In the genomic region with DNA sequence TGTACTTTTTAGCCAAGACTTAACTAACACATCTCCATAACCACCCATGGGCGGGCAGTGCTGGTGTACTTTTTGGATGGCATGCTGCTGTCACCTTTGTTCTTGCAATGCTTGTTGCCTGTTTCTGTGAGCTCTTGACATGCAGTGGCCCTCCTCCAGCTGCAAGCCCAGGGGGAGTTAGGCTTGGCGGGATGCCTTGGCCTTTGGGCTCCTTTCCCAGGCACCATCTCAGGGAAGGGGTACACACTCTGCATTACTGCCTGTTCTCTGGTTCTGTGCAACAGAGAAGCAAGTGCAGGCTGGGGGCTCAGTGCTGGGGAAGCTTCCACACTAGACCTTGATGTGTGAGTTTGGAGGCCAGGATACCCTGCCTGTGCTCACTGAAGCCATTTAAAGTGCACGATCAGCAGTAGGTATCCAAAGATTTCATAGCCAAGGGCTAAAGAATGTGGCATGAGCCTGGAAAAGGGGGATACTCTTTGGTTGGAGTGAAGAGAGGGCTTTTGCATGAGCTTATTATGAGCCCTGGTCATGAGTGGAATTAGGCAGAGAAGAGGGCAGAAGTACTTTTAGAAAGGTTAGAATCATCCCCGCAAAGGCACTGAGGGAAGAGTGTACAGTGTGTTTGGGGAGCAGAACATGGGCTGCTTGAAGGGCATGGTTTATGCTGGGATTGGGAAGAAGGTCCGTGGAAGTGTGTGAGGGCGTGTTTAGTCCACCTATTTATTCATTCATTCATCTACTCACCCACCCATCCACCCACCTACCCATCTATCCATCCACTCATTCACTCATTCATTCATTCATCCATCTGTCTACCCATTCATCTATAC, we compare ENCODE assay signal across 16 cellular contexts.
"Had no signal": no experiment of that assay in that cellular context is flagged by ENCODE, and none has a peak within 500 bp of the region (broad histone marks: within the 10 kb centered on the region; RNA-seq: fewer than 3 reads in every experiment).

No MANE protein-coding gene starts in this region.

- H3K4me3 Mint-ChIP-seq: activated CD4-positive, alpha-beta T cell treated with anti-CD3 and anti-CD28 coated beads for 36 hours; activated CD8-positive, alpha-beta T cell treated with anti-CD3 and anti-CD28 coated beads for 36 hours; activated naive CD8-positive, alpha-beta T cell treated with anti-CD3 and anti-CD28 coated beads, Interleukin-2, amount 50 U/mL, for 24 hours; endodermal cell; immature natural killer cell; naive B cell had no signal

- H3K9me3 ChIP-seq: lower lobe of right lung, prostate gland, SJCRH30, tibial artery had no signal

- H3K27ac ChIP-seq: lower lobe of right lung, prostate gland, SJCRH30, tibial artery, VCaP had no signal

- H3K36me3 ChIP-seq: lower lobe of right lung, prostate gland, tibial artery had no signal

- H3K27me3 Mint-ChIP-seq: activated CD4-positive, alpha-beta T cell treated with anti-CD3 and anti-CD28 coated beads for 36 hours; activated CD8-positive, alpha-beta T cell treated with anti-CD3 and anti-CD28 coated beads for 36 hours; activated naive CD8-positive, alpha-beta T cell treated with anti-CD3 and anti-CD28 coated beads, Interleukin-2, amount 50 U/mL, for 24 hours; naive B cell had no signal

- H3K27ac Mint-ChIP-seq: activated CD4-positive, alpha-beta T cell treated with anti-CD3 and anti-CD28 coated beads for 36 hours; activated CD8-positive, alpha-beta T cell treated with anti-CD3 and anti-CD28 coated beads for 36 hours; activated naive CD8-positive, alpha-beta T cell treated with anti-CD3 and anti-CD28 coated beads, Interleukin-2, amount 50 U/mL, for 24 hours; endodermal cell; naive B cell had no signal

- DNase-seq: activated CD4-positive, alpha-beta T cell treated with anti-CD3 and anti-CD28 coated beads for 36 hours; activated CD8-positive, alpha-beta T cell treated with anti-CD3 and anti-CD28 coated beads for 36 hours; activated naive CD4-positive, alpha-beta T cell treated with Interleukin-2 at 50 U/mL for 16 hours; activated naive CD8-positive, alpha-beta T cell treated with anti-CD3 and anti-CD28 coated beads, Interleukin-2, amount 50 U/mL, for 24 hours; cerebellar nuclear complex; dermis blood vessel endothelial cell; endodermal cell; erythroblast; immature natural killer cell; lower lobe of right lung; naive B cell; SJCRH30; stimulated activated CD4-positive, alpha-beta T cell treated with anti-CD3 and anti-CD28 coated beads, Interleukin-2, amount 100 ng/mL, for 48 hours had no signal

- H3K4me1 ChIP-seq: lower lobe of right lung, prostate gland had no signal

- H3K27me3 ChIP-seq: SJCRH30, tibial artery had no signal

- H3K4me1 Mint-ChIP-seq: activated CD4-positive, alpha-beta T cell treated with anti-CD3 and anti-CD28 coated beads for 36 hours; immature natural killer cell; naive B cell had no signal

- H3K4me3 ChIP-seq: lower lobe of right lung, prostate gland, SJCRH30, tibial artery had no signal

- ATAC-seq: activated CD4-positive, alpha-beta T cell treated with anti-CD3 and anti-CD28 coated beads for 36 hours; activated CD8-positive, alpha-beta T cell treated with anti-CD3 and anti-CD28 coated beads for 36 hours; activated naive CD8-positive, alpha-beta T cell treated with anti-CD3 and anti-CD28 coated beads, Interleukin-2, amount 50 U/mL, for 24 hours; lower lobe of right lung had no signal
